Comparison of ENCODE assay signal across 25 cellular contexts in the genomic region with DNA sequence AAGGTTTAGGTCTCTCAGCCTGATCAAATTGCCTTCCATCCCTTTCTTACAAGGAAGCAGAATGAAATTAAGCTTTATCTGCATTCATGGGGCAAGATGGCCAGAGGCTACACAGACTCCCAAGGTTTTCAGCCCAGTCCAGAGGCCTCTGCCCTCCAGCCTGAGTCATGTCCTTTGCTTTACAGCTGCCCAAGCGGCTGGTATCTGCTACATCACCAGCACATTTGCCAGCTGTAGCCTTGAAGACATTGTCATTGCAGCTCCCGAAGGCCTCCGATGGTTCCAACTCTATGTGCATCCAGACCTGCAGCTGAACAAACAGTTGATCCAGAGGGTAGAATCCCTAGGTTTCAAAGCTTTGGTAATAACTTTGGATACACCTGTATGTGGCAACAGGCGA. TPM values are rescaled to one million over a fixed set of nuclear protein-coding genes. Genes with fewer than 3 reads are reported as not detected.
A peak's percentile ranks its signal among the peaks of the same experiment; 100 is the strongest.
DNase-seq lines count a peak whose midpoint lies in the region; TF ChIP-seq lines count a peak whose summit lies in the region.
"Had no signal": no experiment of that assay in that cellular context is flagged by ENCODE, and none has a peak within 500 bp of the region (broad histone marks: within the 10 kb centered on the region; RNA-seq: fewer than 3 reads in every experiment).

No MANE protein-coding gene starts in this region.

- no peak overlapping the region for H3K4me3 ChIP-seq in adrenal gland
- H3K4me3 ChIP-seq: A549; BLaER1 treated with 17β-estradiol and CSF1 and Interleukin-3, amounts not matched to agents 10 nM and 100 nM; GM23248 had no signal

- CTCF ChIA-PET in RWPE1 (lab: Yijun Ruan, JAX): no interaction called here

- TF ChIP-seq CTCF in adrenal gland (IDR thresholded peaks at IDR 0.05): no peak
- TF ChIP-seq CTCF in RWPE1 (conservative IDR thresholded peaks at IDR 0.05; ENCODE audit: low read depth): no peak

- intact Hi-C loops in adrenal gland (cut with DNase I): no loop called here

- TF ChIP-seq POLR2A in adrenal gland (IDR thresholded peaks at IDR 0.05): no peak

- 53 to 64% (median 61%) methylated on average over 3 to 4 of the region's 4 CpGs for WGBS in adrenal gland, 4 donors

- no peaks in the 10 kb centered on the region for H3K36me3 ChIP-seq in adrenal gland (replicated peaks in 1 of 2)
- H3K36me3 ChIP-seq: BE2C; BLaER1 treated with 17β-estradiol and CSF1 and Interleukin-3, amounts not matched to agents 10 nM and 100 nM had no signal

- H3K27me3 ChIP-seq in adrenal gland: no peaks in the 10 kb centered on the region
- H3K27me3 ChIP-seq: BE2C; BLaER1 treated with 17β-estradiol and CSF1 and Interleukin-3, amounts not matched to agents 10 nM and 100 nM had no signal

- DNase-seq in NCI-H748 (lab: John Stamatoyannopoulos, UW; ENCODE audit: unreplicated experiment) (peak; percentile 32), NCI-H748 treated with DMSO at 0.1 percent for 48 hours (lab: John Stamatoyannopoulos, UW) (no peak), COLO668 (lab: John Stamatoyannopoulos, UW; ENCODE audit: unreplicated experiment) (peak; percentile 65), NCI-H69 (lab: John Stamatoyannopoulos, UW) (peak; percentile 0), adrenal gland (peak; percentile 28 to 75 (median 64)), NK-92 (lab: John Stamatoyannopoulos, UW; ENCODE audit: unreplicated experiment) (no peak), RWPE1 (ENCODE audit: low spot score) (no peak), HPDE6-E6E7 (ENCODE audit: extremely low spot score) (no peak)
- DNase-seq: 8988T; ACHN; AML-193; BE2C; Caco-2; CD4-positive, alpha-beta memory T cell; DMS153; DMS79 treated with DMSO at 0.1 percent for 48 hours; GF-D8; GM23248; H7; HCEC 1CT had no signal

- H3K9me3 ChIP-seq in adrenal gland (replicated peaks in 1 of 3): no peaks in the 10 kb centered on the region
- H3K9me3 ChIP-seq: A549; BE2C; BLaER1 treated with 17β-estradiol and CSF1 and Interleukin-3, amounts not matched to agents 10 nM and 100 nM; Caco-2 had no signal

- H3K4me1 ChIP-seq in adrenal gland (replicated peaks in 1 of 2): peaks cover 0 to 11% of the 10 kb centered on the region in 2 donors
- H3K4me1 ChIP-seq: A549; BE2C; BLaER1 treated with 17β-estradiol and CSF1 and Interleukin-3, amounts not matched to agents 10 nM and 100 nM; Caco-2 had no signal

- POLR2A ChIA-PET in RWPE1 (lab: Yijun Ruan, JAX; ENCODE audit: low non-redundant PET): no interaction called here

- peak overlapping the region in 1 of 5 donors; percentile 46 for H3K27ac ChIP-seq in adrenal gland
- no peak overlapping the region for H3K27ac ChIP-seq in RWPE1
- H3K27ac ChIP-seq: A549; BLaER1 treated with 17β-estradiol and CSF1 and Interleukin-3, amounts not matched to agents 10 nM and 100 nM; GM23248 had no signal

RNA-seq across cellular contexts. Expression of a gene that starts 16.0 kb away (rescaled TPM):
- total RNA-seq in adrenal gland: 1 to 10 TPM in 1 of 8 donors, under 1 TPM in 3, not detected in 4; 0.26 to 1.7 (median 0.78) TPM
- 1 to 10 TPM in 2 of 3 donors, under 1 TPM in 1; 0.80 to 4.8 (median 1.8) TPM for polyA plus RNA-seq in adrenal gland
- total RNA-seq: CD4-positive, alpha-beta memory T cell; Daoy; G401; GM23248; H1 had no signal
- polyA plus RNA-seq: CD4-positive, alpha-beta memory T cell; GM23248; H1 had no signal

RNA-seq across cellular contexts. Expression of a gene that starts 30.4 kb away (rescaled TPM):
- total RNA-seq in adrenal gland: 1,000 to 10,000 TPM; 1,375 to 5,962 (median 2,281) TPM
- polyA plus RNA-seq in adrenal gland: over 10,000 TPM in 1 of 3 donors, 100 to 1,000 TPM in 2; 141 to 14,693 (median 845) TPM
- total RNA-seq: Caco-2; CD4-positive, alpha-beta memory T cell; Daoy; G401; GM23248; H1 had no signal
- polyA plus RNA-seq: A549; CD4-positive, alpha-beta memory T cell; GM23248; H1 had no signal

Comparison
In these comparisons a context has a peak if more than half of its experiments do, and no peak if none do; other contexts are left out.
1. DNase-seq: peak in NCI-H748 (single experiment), COLO668 (single experiment), NCI-H69 (single experiment) and adrenal gland (7 of 7); none in NCI-H748 treated with DMSO at 0.1 percent for 48 hours (single experiment), NK-92 (single experiment), RWPE1 (single experiment) and HPDE6-E6E7 (single experiment).